Comparison of ENCODE assay signal across 27 cellular contexts in genomic region chr1:94676686-94677085, GRCh38.
DNase-seq lines count a peak whose midpoint lies in the region; ATAC-seq, FAIRE-seq and TF ChIP-seq lines count a peak whose summit lies in the region.
"Had no signal": no experiment of that assay in that cellular context is flagged by ENCODE, and none has a peak within 500 bp of the region (broad histone marks: within the 10 kb centered on the region; RNA-seq: fewer than 3 reads in every experiment).

No MANE protein-coding gene starts in this region.

- no peaks in the 10 kb centered on the region for H3K4me1 ChIP-seq in mesenchymal stem cell (ENCODE audit: control insufficient read depth, insufficient read depth, low read depth, low read length)
- H3K4me1 ChIP-seq in small intestine (ENCODE audit: control insufficient read depth in 2 of 2, insufficient read depth in 1 of 2, low read depth in 1 of 2, low read length in 1 of 2), result peaks cover 2% of the 10 kb centered on the region in 2 donors
- H3K4me1 ChIP-seq: upper lobe of left lung had no signal

- peak overlapping the region; percentile 67 to 73 for H3K18ac ChIP-seq in mesenchymal stem cell (ENCODE audit: low read depth in 1 of 2, low read length in 2 of 2)

- no peak overlapping the region for H2AK5ac ChIP-seq in mesenchymal stem cell (ENCODE audit: low read length, severe bottlenecking)

- no peak for FAIRE-seq in small intestine (lab: Jason Lieb, UNC)
- FAIRE-seq: islet of Langerhans had no signal

- no peak overlapping the region for H3K4me3 ChIP-seq in mesenchymal stem cell (ENCODE audit: insufficient read depth in 1 of 2, low read depth in 1 of 2, low read length in 2 of 2)
- H3K4me3 ChIP-seq in small intestine (ENCODE audit: low read depth in 1 of 2, low read length in 2 of 2), result no peak overlapping the region
- no peak overlapping the region for H3K4me3 ChIP-seq in foreskin fibroblast (ENCODE audit: low read depth in 1 of 2, low read length in 2 of 2)
- H3K4me3 ChIP-seq: lung, SK-N-MC, smooth muscle cell, upper lobe of left lung had no signal

- H3K36me3 ChIP-seq in mesenchymal stem cell (ENCODE audit: control insufficient read depth in 1 of 2, insufficient read depth in 2 of 2, low read depth in 1 of 2, low read length in 2 of 2) (peaks cover 0 to 7% of the 10 kb centered on the region in 2 experiments), small intestine (ENCODE audit: control insufficient read depth in 2 of 2, insufficient read depth in 2 of 2, low read length in 2 of 2) (no peaks in the 10 kb centered on the region)
- H3K36me3 ChIP-seq: upper lobe of left lung had no signal

- peak overlapping the region; percentile 84 for H4K91ac ChIP-seq in mesenchymal stem cell (ENCODE audit: low read length)

- H3K4me2 ChIP-seq in mesenchymal stem cell (ENCODE audit: low read length, poor library complexity, severe bottlenecking), result no peak overlapping the region

- TF ChIP-seq CTCF in VCaP (conservative IDR thresholded peaks at IDR 0.05), result no peak
- TF ChIP-seq CTCF in foreskin fibroblast (IDR thresholded peaks at IDR 0.05; ENCODE audit: low read depth, low read length), result no peak

- H3K27ac ChIP-seq in VCaP (peak overlapping the region; percentile 68), mesenchymal stem cell (ENCODE audit: low read length, poor library complexity, severe bottlenecking) (no peak overlapping the region), small intestine (ENCODE audit: low read depth in 1 of 2, low read length in 1 of 2) (peak overlapping the region in 1 of 2 donors; percentile 85)
- H3K27ac ChIP-seq: SK-N-MC had no signal

- H3K27me3 ChIP-seq in mesenchymal stem cell (ENCODE audit: control insufficient read depth in 1 of 2, insufficient read depth in 1 of 2, low read length in 2 of 2) (peaks cover 0 to 3% of the 10 kb centered on the region in 2 experiments), small intestine (ENCODE audit: control insufficient read depth in 2 of 2, insufficient read depth in 2 of 2, low read length in 2 of 2) (no peaks in the 10 kb centered on the region)
- H3K27me3 ChIP-seq: upper lobe of left lung had no signal

- no peaks in the 10 kb centered on the region for H3K79me1 ChIP-seq in mesenchymal stem cell (replicated peaks; ENCODE audit: low read length, poor library complexity, severe bottlenecking)

- H3K4ac ChIP-seq in mesenchymal stem cell (ENCODE audit: low read depth in 1 of 2, low read length in 2 of 2), result peak overlapping the region in 1 of 2 experiments; percentile 68

- no peak overlapping the region for H4K8ac ChIP-seq in mesenchymal stem cell (ENCODE audit: low read length)

- ATAC-seq in GM19328 (IDR thresholded peaks at IDR 0.05; ENCODE audit: unreplicated experiment), result no peak
- ATAC-seq: natural killer cell treated with Interleukin-12 subunit alpha and Interleukin-12 subunit beta and Interleukin-15 and Interleukin-18, amount 100 ng/mL, for 72 hours; stimulated activated naive CD8-positive, alpha-beta T cell treated with anti-CD3 and anti-CD28 coated beads, Interleukin-15, amount 100 ng/mL, for 72 hours; WTC11 had no signal

- H3K9ac ChIP-seq in mesenchymal stem cell (ENCODE audit: low read length), result no peak overlapping the region

- no peak overlapping the region for H3K23ac ChIP-seq in mesenchymal stem cell (ENCODE audit: low read length in 2 of 2)

- no peak overlapping the region for H2AFZ ChIP-seq in mesenchymal stem cell (ENCODE audit: low read depth, low read length)

- H2BK15ac ChIP-seq in mesenchymal stem cell (ENCODE audit: low read depth, poor library complexity, severe bottlenecking), result no peak overlapping the region

- H2BK120ac ChIP-seq in mesenchymal stem cell (ENCODE audit: low read depth, low read length), result no peak overlapping the region

- peak; percentile 15 for DNase-seq in NCI-H146 (lab: John Stamatoyannopoulos, UW)
- DNase-seq in NCI-H146 treated with DMSO at 0.1 percent for 48 hours (lab: John Stamatoyannopoulos, UW; ENCODE audit: unreplicated experiment), result no peak
- no peak for DNase-seq in mesenchymal stem cell
- peak; percentile 91 for DNase-seq in small intestine
- no peak for DNase-seq in foreskin fibroblast
- no peak for DNase-seq in stimulated activated naive CD4-positive, alpha-beta T cell (lab: John Stamatoyannopoulos, UW)
- DNase-seq: 8988T; activated CD4-positive, alpha-beta memory T cell treated with anti-CD3 and anti-CD28 coated beads for 36 hours; activated naive CD4-positive, alpha-beta T cell; activated T-cell treated with anti-CD3 and anti-CD28 coated beads for 4 hours; AML-193; amniotic stem cell; H9; Kasumi-1; NCI-H1930; posterior cingulate gyrus; stimulated activated CD4-positive, alpha-beta T cell treated with anti-CD3 and anti-CD28 coated beads, Interleukin-4, amount 100 ng/mL, for 1 hour; stimulated activated naive CD8-positive, alpha-beta T cell treated with anti-CD3 and anti-CD28 coated beads, Interleukin-15, amount 100 ng/mL, for 72 hours had no signal

- no peaks in the 10 kb centered on the region for H3K9me3 ChIP-seq in mesenchymal stem cell (ENCODE audit: control insufficient read depth, low read length)
- H3K9me3 ChIP-seq in small intestine (ENCODE audit: control insufficient read depth, low read depth), result no peaks in the 10 kb centered on the region
- H3K9me3 ChIP-seq: upper lobe of left lung had no signal

- 95% methylated on average over 6 of the region's 6 CpGs for WGBS in mesenchymal stem cell
- 12 to 55% (median 28%) methylated on average over 6 of the region's 6 CpGs for WGBS in small intestine, 3 donors

- H2BK12ac ChIP-seq in mesenchymal stem cell (ENCODE audit: low read length in 2 of 2), result peak overlapping the region; percentile 14 to 99

- H2BK5ac ChIP-seq in mesenchymal stem cell (ENCODE audit: low read depth, low read length, poor library complexity, severe bottlenecking), result no peak overlapping the region

- H3K14ac ChIP-seq in mesenchymal stem cell (ENCODE audit: low read length in 2 of 2), result no peak overlapping the region

Comparison
In these comparisons a context has a peak if more than half of its experiments do, and no peak if none do; other contexts are left out.
1. DNase-seq: peak in NCI-H146 (single experiment) and small intestine (single experiment); none in NCI-H146 treated with DMSO at 0.1 percent for 48 hours (single experiment), mesenchymal stem cell (single experiment), foreskin fibroblast (0 of 2) and stimulated activated naive CD4-positive, alpha-beta T cell (0 of 6).